In genomic region chr19:49767380-49767779, GRCh38 we compare ENCODE assay signal across 8 cellular contexts. TPM values are rescaled to one million over a fixed set of nuclear protein-coding genes. Genes with fewer than 3 reads are reported as not detected.
DNase-seq lines count a peak whose midpoint lies in the region; ATAC-seq, FAIRE-seq and TF ChIP-seq lines count a peak whose summit lies in the region.

No MANE protein-coding gene starts in this region.

- RAD21 ChIA-PET in GM12878 (lab: Charles Lee; ENCODE audit: unreplicated experiment), result interaction anchor here (0.7 to 1.7 kb wide), 9 partner anchors 36 to 1122 kb away, joined by 3 to 12 read pairs (median 4); partner anchors contain the start of genes PRMT1 and SCAF1

- no peaks in the 10 kb centered on the region for H4K20me1 ChIP-seq in GM12878 (ENCODE audit: control insufficient read depth, insufficient read depth)

- CTCF ChIA-PET in GM12878 (lab: Yijun Ruan, JAX), result interaction anchor here (1.0 kb wide), 1 partner anchor 51 kb away, joined by 3 read pairs; no protein-coding TSS in a partner anchor

- H3K4me3 ChIP-seq in left ventricle myocardium inferior, result peak overlapping the region; percentile 92
- H3K4me3 ChIP-seq in GM12878, result peak overlapping the region; percentile 97
- H3K4me3 ChIP-seq in lower lobe of right lung, result peak overlapping the region; percentile 76
- peak overlapping the region; percentile 93 to 96 for H3K4me3 ChIP-seq in uterus

- H3K4me2 ChIP-seq in GM12878 (ENCODE audit: control insufficient read depth, insufficient read depth), result peak overlapping the region; percentile 98

- H3K4me1 ChIP-seq in left ventricle myocardium inferior, result peaks cover 48% of the 10 kb centered on the region
- H3K4me1 ChIP-seq in GM12878 (ENCODE audit: control insufficient read depth, insufficient read depth, low read length), result peaks cover 15% of the 10 kb centered on the region; the same call in 1 of the 2 replicates
- peaks cover 27% of the 10 kb centered on the region for H3K4me1 ChIP-seq in lower lobe of right lung
- H3K4me1 ChIP-seq in uterus, result peaks cover 0 to 14% of the 10 kb centered on the region in 2 donors

- WGBS in GM12878 (ENCODE audit: insufficient coverage, insufficient replicate concordance, low lambda C conversion rate, missing lambda C conversion rate), result under 1% methylated on average over 9 of the region's 9 CpGs

- FAIRE-seq in GM12878 (lab: Jason Lieb, UNC), result no peak

- H3K9me3 ChIP-seq in left ventricle myocardium inferior (replicated peaks) (no peaks in the 10 kb centered on the region), GM12878 (replicated peaks; ENCODE audit: control insufficient read depth, insufficient read depth, low read length) (no peaks in the 10 kb centered on the region), lower lobe of right lung (no peaks in the 10 kb centered on the region), uterus (no peaks in the 10 kb centered on the region)

- TF ChIP-seq RAD21 in GM12878 (IDR thresholded peaks at IDR 0.05; ENCODE audit: insufficient read depth, low read depth, low read length), result no peak

- intact Hi-C loops in left ventricle myocardium inferior (cut with micrococcal nuclease), result no loop called here
- intact Hi-C loops in cardiac septum (cut with DNase I), result loop anchor here (5.0 kb wide), 2 partner anchors 45 to 110 kb away; partner anchors contain the start of genes AKT1S1, FUZ and TBC1D17
- intact Hi-C loops in GM12878 (cut with micrococcal nuclease; ENCODE audit: unreplicated experiment), result loop anchor here (5.0 kb wide), 2 partner anchors 40 to 100 kb away; partner anchors contain the start of gene PNKP
- intact Hi-C loops in lower lobe of right lung (cut with DNase I), result no loop called here
- intact Hi-C loops in uterus (cut with DNase I; ENCODE audit: low total_unique reads), result loop anchor here (5.0 kb wide), 1 partner anchor 40 kb away; no protein-coding TSS in a partner anchor
- intact Hi-C loops in sciatic nerve (cut with DNase I), result no loop called here

- peak overlapping the region; percentile 50 for H2AFZ ChIP-seq in GM12878 (ENCODE audit: control insufficient read depth, low read depth, low read length)

- H3K79me2 ChIP-seq in GM12878 (ENCODE audit: control insufficient read depth, insufficient read depth, low read length), result peaks cover 24% of the 10 kb centered on the region

- POLR2A ChIA-PET in GM12878 (lab: Charles Lee), result interaction anchor here (0.5 to 1.6 kb wide), 13 partner anchors 29 to 562 kb away, joined by 3 to 14 read pairs (median 4); partner anchors contain the start of genes BCL2L12, IRF3, KCNC3 and MED25

- H3K36me3 ChIP-seq in left ventricle myocardium inferior (peaks cover 5% of the 10 kb centered on the region), GM12878 (ENCODE audit: control insufficient read depth in 2 of 2, insufficient read depth in 2 of 2, low read length in 1 of 2) (0 out of 4 replicates have a peak, but pooled peaks cover 0 to 2% of the 10 kb centered on the region in 2 experiments), lower lobe of right lung (peaks cover 20% of the 10 kb centered on the region), uterus (no peaks in the 10 kb centered on the region)

- in situ Hi-C loops in GM12878 (cut with MboI), result no loop called here

- SMC1A ChIA-PET in GM12878 (lab: Charles Lee; ENCODE audit: uncharacterized antibody, unreplicated experiment), result interaction anchor here (1.1 to 1.9 kb wide), 3 partner anchors 46 to 102 kb away, joined by 4 to 5 read pairs (median 4); partner anchors contain the start of genes FUZ and MED25

- no peak for TF ChIP-seq CTCF in left ventricle myocardium inferior (IDR thresholded peaks at IDR 0.05; ENCODE audit: borderline replicate concordance)
- no peak for TF ChIP-seq CTCF in GM12878 (IDR thresholded peaks at IDR 0.05 in 2 of 3, conservative IDR thresholded peaks at IDR 0.05 in 1 of 3; ENCODE audit: control insufficient read depth in 2 of 3, extremely low read depth in 1 of 3, insufficient read depth in 1 of 3, low read depth in 3 of 3, low read length in 3 of 3)
- no peak for TF ChIP-seq CTCF in lower lobe of right lung (IDR thresholded peaks at IDR 0.05)
- no peak for TF ChIP-seq CTCF in uterus (IDR thresholded peaks at IDR 0.05)

- H3K27me3 ChIP-seq in left ventricle myocardium inferior (ENCODE audit: low read depth), result no peaks in the 10 kb centered on the region
- H3K27me3 ChIP-seq in GM12878 (replicated peaks in 1 of 2; ENCODE audit: control insufficient read depth in 2 of 2, insufficient read depth in 2 of 2, low read length in 1 of 2), result no peaks in the 10 kb centered on the region
- no peaks in the 10 kb centered on the region for H3K27me3 ChIP-seq in lower lobe of right lung (ENCODE audit: low read depth)
- no peaks in the 10 kb centered on the region for H3K27me3 ChIP-seq in uterus

- peak overlapping the region; percentile 87 for H3K27ac ChIP-seq in left ventricle myocardium inferior (replicated peaks)
- peak overlapping the region; percentile 83 for H3K27ac ChIP-seq in GM12878 (ENCODE audit: control insufficient read depth, insufficient read depth)
- H3K27ac ChIP-seq in lower lobe of right lung, result peak overlapping the region; percentile 83
- H3K27ac ChIP-seq in uterus, result peak overlapping the region; percentile 86 to 90

- ATAC-seq in GM12878, result no peak
- no peak for ATAC-seq in lower lobe of right lung
- ATAC-seq in sciatic nerve, result no peak
- no peak for ATAC-seq in HG03175 (IDR thresholded peaks at IDR 0.05; ENCODE audit: unreplicated experiment)

- H3K9ac ChIP-seq in GM12878 (ENCODE audit: control insufficient read depth, insufficient read depth, low read length), result peak overlapping the region; percentile 93

- no peak for TF ChIP-seq EP300 in GM12878 (IDR thresholded peaks at IDR 0.05; ENCODE audit: borderline replicate concordance in 1 of 2, control insufficient read depth in 1 of 2, low read depth in 2 of 2, low read length in 2 of 2)

- TF ChIP-seq POLR2A in GM12878 (IDR thresholded peaks at IDR 0.05; ENCODE audit: low read depth, low read length), result no peak
- TF ChIP-seq POLR2A in uterus (IDR thresholded peaks at IDR 0.05), result no peak

- BruUV-seq in GM12878 (replicated peaks; lab: Mats Ljungman, UMichigan), result no TSS peak

- DNase-seq in left ventricle myocardium inferior, result no peak
- no peak for DNase-seq in cardiac septum (ENCODE audit: low spot score)
- DNase-seq in GM12878 (ENCODE audit: low read depth, low spot score), result no peak
- DNase-seq in lower lobe of right lung, result no peak
- DNase-seq in uterus, result no peak
- no peak for DNase-seq in sciatic nerve (ENCODE audit: low spot score)
- no peak for DNase-seq in central memory CD4-positive, alpha-beta T cell

RNA-seq across cellular contexts. Expression of gene AP2A1, which starts 0.6 kb away (rescaled TPM):
- total RNA-seq in left ventricle myocardium inferior, result 65.5 TPM
- total RNA-seq in cardiac septum, result 63.9 TPM
- 37.9 and 42.8 TPM in 2 replicates for total RNA-seq in GM12878 (2013; cell fraction: nucleolus; rRNA removed)
- 45.1 and 51.0 TPM in 2 replicates for total RNA-seq in GM12878 (2014; rRNA removed)
- 12.4 and 14.7 TPM in 2 replicates for total RNA-seq in GM12878 (2014; rRNA removed; fragmentation: Illumina TruSeq; extraction: Trizol)
- total RNA-seq in GM12878 (2021), result 71.8 and 78.8 TPM in 2 replicates
- 15.6 TPM for polyA plus RNA-seq in GM12878 (2011; ENCODE audit: low read depth)
- 7.7 and 23.7 TPM in 2 replicates for polyA plus RNA-seq in GM12878 (2011; rRNA removed)
- polyA plus RNA-seq in GM12878 (2011; cell fraction: cytosol; rRNA removed), result 34.3 and 37.4 TPM in 2 replicates
- polyA plus RNA-seq in GM12878 (2011; cell fraction: nucleus; rRNA removed), result 62.3 and 88.8 TPM in 2 replicates
- 46.3 and 52.4 TPM in 2 replicates for polyA plus RNA-seq in GM12878 (2012)
- 10.1 and 16.8 TPM in 2 replicates for polyA plus RNA-seq in GM12878 (2014; fragmentation: Illumina TruSeq; extraction: Trizol)
- under 1 TPM; 0.68 to 0.84 TPM for polyA plus RNA-seq in GM12878 (2014; fragmentation: Nextera tagmentation; extraction: Ambion mirVana)
- 46.3 and 66.2 TPM in 2 replicates for polyA plus RNA-seq in GM12878 (2014; rRNA removed)
- 10 to 100 TPM; 44.0 TPM for polyA plus RNA-seq in GM12878 (2016; fragmentation: Nextera tagmentation; extraction: Ambion mirVana)
- 67.0 TPM in 2 replicates for polyA minus RNA-seq in GM12878 (2011; rRNA and poly(A)+ RNA removed)
- 36.8 and 43.7 TPM in 2 replicates for polyA minus RNA-seq in GM12878 (2011; cell fraction: cytosol; rRNA and poly(A)+ RNA removed)
- 20.9 and 34.3 TPM in 2 replicates for polyA minus RNA-seq in GM12878 (2011; cell fraction: nucleus; rRNA and poly(A)+ RNA removed)
- total RNA-seq in lower lobe of right lung, result 67.6 TPM
- 100 to 1,000 TPM in 1 of 4 donors, 10 to 100 TPM in 3; 47.1 to 114 (median 54.7) TPM for total RNA-seq in uterus
- 74.3 TPM for total RNA-seq in sciatic nerve

RNA-seq across cellular contexts. Expression of gene TSKS, which starts 4.3 kb away (rescaled TPM):
- total RNA-seq in left ventricle myocardium inferior (0.38 TPM), cardiac septum (0.24 TPM), GM12878 (2014; rRNA removed) (not detected in 2 replicates), GM12878 (2014; rRNA removed; fragmentation: Illumina TruSeq; extraction: Trizol) (not detected in 2 replicates), GM12878 (2021) (not detected in 2 replicates), lower lobe of right lung (1.2 TPM), uterus (1 to 10 TPM in 1 of 4 donors, under 1 TPM in 1, not detected in 2; 0.28 to 1.9 TPM), sciatic nerve (0.85 TPM)
- not detected in 2 replicates for total RNA-seq in GM12878 (2013; cell fraction: nucleolus; rRNA removed)
- not detected for polyA plus RNA-seq in GM12878 (2011; ENCODE audit: low read depth)
- polyA plus RNA-seq in GM12878 (2011; rRNA removed) (not detected in 2 replicates), GM12878 (2014; fragmentation: Illumina TruSeq; extraction: Trizol) (not detected in 2 replicates), GM12878 (2014; fragmentation: Nextera tagmentation; extraction: Ambion mirVana) (not detected), GM12878 (2014; rRNA removed) (0.08 TPM in 1 of 2 replicates, not detected in the other), GM12878 (2016; fragmentation: Nextera tagmentation; extraction: Ambion mirVana) (not detected)
- not detected in 2 replicates for polyA plus RNA-seq in GM12878 (2011; cell fraction: cytosol; rRNA removed)
- polyA plus RNA-seq in GM12878 (2011; cell fraction: nucleus; rRNA removed), result 0.13 TPM in 1 of 2 replicates, not detected in the other
- not detected in 2 replicates for polyA plus RNA-seq in GM12878 (2012)
- not detected in 2 replicates for polyA minus RNA-seq in GM12878 (2011; rRNA and poly(A)+ RNA removed)
- not detected in 2 replicates for polyA minus RNA-seq in GM12878 (2011; cell fraction: cytosol; rRNA and poly(A)+ RNA removed)
- not detected in 2 replicates for polyA minus RNA-seq in GM12878 (2011; cell fraction: nucleus; rRNA and poly(A)+ RNA removed)

RNA-seq across cellular contexts. Expression of gene FUZ, which starts 45.7 kb away (rescaled TPM):
- total RNA-seq in left ventricle myocardium inferior (18.3 TPM), cardiac septum (13.7 TPM), GM12878 (2014; rRNA removed) (10.8 and 11.2 TPM in 2 replicates), GM12878 (2014; rRNA removed; fragmentation: Illumina TruSeq; extraction: Trizol) (5.0 and 6.0 TPM in 2 replicates), GM12878 (2021) (10.4 and 11.5 TPM in 2 replicates), lower lobe of right lung (24.0 TPM), uterus (10 to 100 TPM; 10.5 to 28.8 (median 23.3) TPM), sciatic nerve (26.4 TPM)
- total RNA-seq in GM12878 (2013; cell fraction: nucleolus; rRNA removed), result 8.9 and 9.1 TPM in 2 replicates
- polyA plus RNA-seq in GM12878 (2011; ENCODE audit: low read depth), result 7.5 TPM
- polyA plus RNA-seq in GM12878 (2011; rRNA removed) (8.3 and 8.5 TPM in 2 replicates), GM12878 (2014; fragmentation: Illumina TruSeq; extraction: Trizol) (4.8 and 5.1 TPM in 2 replicates), GM12878 (2014; fragmentation: Nextera tagmentation; extraction: Ambion mirVana) (under 1 TPM; 0.18 to 0.38 TPM), GM12878 (2014; rRNA removed) (9.0 and 11.0 TPM in 2 replicates), GM12878 (2016; fragmentation: Nextera tagmentation; extraction: Ambion mirVana) (10 to 100 TPM in 1 of 2 experiments, 1 to 10 TPM in 1; 9.3 to 10.4 TPM)
- polyA plus RNA-seq in GM12878 (2011; cell fraction: cytosol; rRNA removed), result 8.5 and 12.6 TPM in 2 replicates
- 21.0 and 21.7 TPM in 2 replicates for polyA plus RNA-seq in GM12878 (2011; cell fraction: nucleus; rRNA removed)
- 9.1 and 10.3 TPM in 2 replicates for polyA plus RNA-seq in GM12878 (2012)
- polyA minus RNA-seq in GM12878 (2011; rRNA and poly(A)+ RNA removed), result 5.0 and 7.3 TPM in 2 replicates
- polyA minus RNA-seq in GM12878 (2011; cell fraction: cytosol; rRNA and poly(A)+ RNA removed), result 4.6 and 7.5 TPM in 2 replicates
- 3.4 and 4.5 TPM in 2 replicates for polyA minus RNA-seq in GM12878 (2011; cell fraction: nucleus; rRNA and poly(A)+ RNA removed)

RNA-seq across cellular contexts. Expression of gene MED25, which starts 50.7 kb away (rescaled TPM):
- 65.8 TPM for total RNA-seq in left ventricle myocardium inferior
- 33.0 TPM for total RNA-seq in cardiac septum
- 48.8 and 55.5 TPM in 2 replicates for total RNA-seq in GM12878 (2013; cell fraction: nucleolus; rRNA removed)
- total RNA-seq in GM12878 (2014; rRNA removed), result 12.8 and 15.6 TPM in 2 replicates
- 8.0 and 8.2 TPM in 2 replicates for total RNA-seq in GM12878 (2014; rRNA removed; fragmentation: Illumina TruSeq; extraction: Trizol)
- total RNA-seq in GM12878 (2021), result 49.5 and 53.9 TPM in 2 replicates
- 23.8 TPM for polyA plus RNA-seq in GM12878 (2011; ENCODE audit: low read depth)
- 12.6 and 15.5 TPM in 2 replicates for polyA plus RNA-seq in GM12878 (2011; rRNA removed)
- polyA plus RNA-seq in GM12878 (2011; cell fraction: cytosol; rRNA removed), result 14.4 and 17.5 TPM in 2 replicates
- polyA plus RNA-seq in GM12878 (2011; cell fraction: nucleus; rRNA removed), result 104 and 107 TPM in 2 replicates
- 37.8 and 50.2 TPM in 2 replicates for polyA plus RNA-seq in GM12878 (2012)
- polyA plus RNA-seq in GM12878 (2014; fragmentation: Illumina TruSeq; extraction: Trizol), result 14.3 and 32.4 TPM in 2 replicates
- 1 to 10 TPM; 3.5 to 5.2 TPM for polyA plus RNA-seq in GM12878 (2014; fragmentation: Nextera tagmentation; extraction: Ambion mirVana)
- polyA plus RNA-seq in GM12878 (2014; rRNA removed), result 24.5 and 34.4 TPM in 2 replicates
- 10 to 100 TPM; 18.7 to 20.7 TPM for polyA plus RNA-seq in GM12878 (2016; fragmentation: Nextera tagmentation; extraction: Ambion mirVana)
- polyA minus RNA-seq in GM12878 (2011; rRNA and poly(A)+ RNA removed), result 27.4 and 44.8 TPM in 2 replicates
- 18.2 and 19.9 TPM in 2 replicates for polyA minus RNA-seq in GM12878 (2011; cell fraction: cytosol; rRNA and poly(A)+ RNA removed)
- polyA minus RNA-seq in GM12878 (2011; cell fraction: nucleus; rRNA and poly(A)+ RNA removed), result 28.3 and 50.0 TPM in 2 replicates
- 65.8 TPM for total RNA-seq in lower lobe of right lung
- 10 to 100 TPM; 21.1 to 48.1 (median 26.8) TPM for total RNA-seq in uterus
- total RNA-seq in sciatic nerve, result 39.7 TPM

Comparison
In these comparisons a context has a peak if more than half of its experiments do, and no peak if none do; other contexts are left out.
1. intact Hi-C loops: an anchor here in cardiac septum (5.0 kb wide), GM12878 (5.0 kb wide) and uterus (5.0 kb wide); none called in left ventricle myocardium inferior, lower lobe of right lung and sciatic nerve.